Comparison of ENCODE assay signal across 1 cellular context in the genomic region with DNA sequence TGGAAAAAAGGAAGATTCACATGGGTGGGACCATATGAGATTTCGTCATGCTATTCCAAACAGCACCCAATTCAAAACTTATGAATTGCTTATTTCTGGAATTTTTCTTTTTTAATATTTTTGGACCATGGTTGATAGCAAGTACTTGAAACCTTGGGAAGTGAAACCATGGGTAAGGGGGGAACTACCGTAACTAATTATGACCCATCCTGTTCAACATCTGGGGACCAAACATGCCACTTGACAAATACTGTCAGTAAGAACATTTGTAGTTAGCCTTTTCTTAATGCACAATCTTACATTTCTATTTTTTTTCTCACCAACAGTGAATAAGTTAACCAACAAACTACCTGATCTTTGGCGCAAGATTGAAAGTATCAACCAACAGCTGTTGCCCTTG.
TF ChIP-seq lines count a peak whose summit lies in the region.

No MANE protein-coding gene starts in this region.

TF ChIP-seq in SK-N-SH, 30 proteins besides CTCF, POLR2A, EP300 and RAD21 (continued from another document):
- TF ChIP-seq, protein P1, sequence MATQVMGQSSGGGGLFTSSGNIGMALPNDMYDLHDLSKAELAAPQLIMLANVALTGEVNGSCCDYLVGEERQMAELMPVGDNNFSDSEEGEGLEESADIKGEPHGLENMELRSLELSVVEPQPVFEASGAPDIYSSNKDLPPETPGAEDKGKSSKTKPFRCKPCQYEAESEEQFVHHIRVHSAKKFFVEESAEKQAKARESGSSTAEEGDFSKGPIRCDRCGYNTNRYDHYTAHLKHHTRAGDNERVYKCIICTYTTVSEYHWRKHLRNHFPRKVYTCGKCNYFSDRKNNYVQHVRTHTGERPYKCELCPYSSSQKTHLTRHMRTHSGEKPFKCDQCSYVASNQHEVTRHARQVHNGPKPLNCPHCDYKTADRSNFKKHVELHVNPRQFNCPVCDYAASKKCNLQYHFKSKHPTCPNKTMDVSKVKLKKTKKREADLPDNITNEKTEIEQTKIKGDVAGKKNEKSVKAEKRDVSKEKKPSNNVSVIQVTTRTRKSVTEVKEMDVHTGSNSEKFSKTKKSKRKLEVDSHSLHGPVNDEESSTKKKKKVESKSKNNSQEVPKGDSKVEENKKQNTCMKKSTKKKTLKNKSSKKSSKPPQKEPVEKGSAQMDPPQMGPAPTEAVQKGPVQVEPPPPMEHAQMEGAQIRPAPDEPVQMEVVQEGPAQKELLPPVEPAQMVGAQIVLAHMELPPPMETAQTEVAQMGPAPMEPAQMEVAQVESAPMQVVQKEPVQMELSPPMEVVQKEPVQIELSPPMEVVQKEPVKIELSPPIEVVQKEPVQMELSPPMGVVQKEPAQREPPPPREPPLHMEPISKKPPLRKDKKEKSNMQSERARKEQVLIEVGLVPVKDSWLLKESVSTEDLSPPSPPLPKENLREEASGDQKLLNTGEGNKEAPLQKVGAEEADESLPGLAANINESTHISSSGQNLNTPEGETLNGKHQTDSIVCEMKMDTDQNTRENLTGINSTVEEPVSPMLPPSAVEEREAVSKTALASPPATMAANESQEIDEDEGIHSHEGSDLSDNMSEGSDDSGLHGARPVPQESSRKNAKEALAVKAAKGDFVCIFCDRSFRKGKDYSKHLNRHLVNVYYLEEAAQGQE (IDR thresholded peaks at IDR 0.05; ENCODE audit: low read depth, low read length): no peak
- no peak for TF ChIP-seq FOXJ3 (CRISPR knock-in tag; IDR thresholded peaks at IDR 0.05)
- TF ChIP-seq MXI1 (IDR thresholded peaks at IDR 0.05; ENCODE audit: low read depth, low read length): no peak
